In genomic region chr6:34829137-34829536, GRCh38 we compare ENCODE assay signal across 20 cellular contexts.
"Had no signal": no experiment of that assay in that cellular context is flagged by ENCODE, and none has a peak within 500 bp of the region (broad histone marks: within the 10 kb centered on the region; RNA-seq: fewer than 3 reads in every experiment).

No MANE protein-coding gene starts in this region.

- H3K4me3 ChIP-seq: lung, right atrium auricular region, tibial artery had no signal

- H3K4me1 Mint-ChIP-seq: activated B cell treated with CpG ODN at 0.5 μM for 24 hours; activated naive CD8-positive, alpha-beta T cell treated with anti-CD3 and anti-CD28 coated beads, Interleukin-2, amount 10 ng/mL, durations not matched to agents 7 days and 5 days; endodermal cell; T-cell had no signal

- H3K9me3 Mint-ChIP-seq: activated B cell treated with CpG ODN at 0.5 μM for 24 hours; activated CD4-positive, alpha-beta memory T cell treated with anti-CD3 and anti-CD28 coated beads for 36 hours; activated naive CD8-positive, alpha-beta T cell treated with anti-CD3 and anti-CD28 coated beads, Interleukin-2, amount 10 ng/mL, durations not matched to agents 7 days and 5 days; activated T-helper 2 cell treated with anti-CD3 and anti-CD28 coated beads, Interferon-gamma antibody, Interleukin-2, Interleukin-4, amounts not matched to agents 10 μg/mL and 5 μg/mL and 100 μg/mL, durations not matched to agents 14 hours and 24 hours and 36 hours; endodermal cell; T-cell had no signal

- DNase-seq: activated B cell treated with CpG ODN at 0.5 μM for 24 hours; activated CD4-positive, alpha-beta memory T cell treated with anti-CD3 and anti-CD28 coated beads for 36 hours; activated CD4-positive, alpha-beta T cell treated with anti-CD3 and anti-CD28 coated beads for 4 hours; activated naive CD4-positive, alpha-beta T cell treated with Interleukin-2 at 50 U/mL for 16 hours; activated naive CD8-positive, alpha-beta T cell treated with anti-CD3 and anti-CD28 coated beads, Interleukin-2, amount 10 ng/mL, durations not matched to agents 7 days and 5 days; activated T-cell treated with anti-CD3 and anti-CD28 coated beads for 4 hours; amygdala; caudate nucleus; endodermal cell; erythroblast; midbrain; stimulated activated CD4-positive, alpha-beta T cell treated with anti-CD3 and anti-CD28 coated beads, Interleukin-2, amount 100 ng/mL, for 24 hours; stimulated activated naive CD4-positive, alpha-beta T cell treated with Interleukin-2 at 50 U/mL for 16 hours; substantia nigra; T-cell; tibial artery had no signal

- ATAC-seq: T-cell had no signal

- H3K4me3 Mint-ChIP-seq: activated B cell treated with CpG ODN at 0.5 μM for 24 hours; activated CD4-positive, alpha-beta memory T cell treated with anti-CD3 and anti-CD28 coated beads for 36 hours; activated naive CD8-positive, alpha-beta T cell treated with anti-CD3 and anti-CD28 coated beads, Interleukin-2, amount 10 ng/mL, durations not matched to agents 7 days and 5 days; endodermal cell; T-cell had no signal

- H3K9me3 ChIP-seq: right atrium auricular region, tibial artery had no signal

- H3K27me3 ChIP-seq: right atrium auricular region, tibial artery had no signal

- H3K27ac Mint-ChIP-seq: activated B cell treated with CpG ODN at 0.5 μM for 24 hours; activated CD4-positive, alpha-beta memory T cell treated with anti-CD3 and anti-CD28 coated beads for 36 hours; activated naive CD8-positive, alpha-beta T cell treated with anti-CD3 and anti-CD28 coated beads, Interleukin-2, amount 10 ng/mL, durations not matched to agents 7 days and 5 days; activated T-helper 2 cell treated with anti-CD3 and anti-CD28 coated beads, Interferon-gamma antibody, Interleukin-2, Interleukin-4, amounts not matched to agents 10 μg/mL and 5 μg/mL and 100 μg/mL, durations not matched to agents 14 hours and 24 hours and 36 hours; endodermal cell; progenitor cell of endocrine pancreas; T-cell had no signal

- H3K27me3 Mint-ChIP-seq: activated B cell treated with CpG ODN at 0.5 μM for 24 hours; activated CD4-positive, alpha-beta memory T cell treated with anti-CD3 and anti-CD28 coated beads for 36 hours; activated naive CD8-positive, alpha-beta T cell treated with anti-CD3 and anti-CD28 coated beads, Interleukin-2, amount 10 ng/mL, durations not matched to agents 7 days and 5 days; progenitor cell of endocrine pancreas; T-cell had no signal

- H3K27ac ChIP-seq: right atrium auricular region, tibial artery had no signal
